ENCODE assay signal across 8 cellular contexts in the genomic region with DNA sequence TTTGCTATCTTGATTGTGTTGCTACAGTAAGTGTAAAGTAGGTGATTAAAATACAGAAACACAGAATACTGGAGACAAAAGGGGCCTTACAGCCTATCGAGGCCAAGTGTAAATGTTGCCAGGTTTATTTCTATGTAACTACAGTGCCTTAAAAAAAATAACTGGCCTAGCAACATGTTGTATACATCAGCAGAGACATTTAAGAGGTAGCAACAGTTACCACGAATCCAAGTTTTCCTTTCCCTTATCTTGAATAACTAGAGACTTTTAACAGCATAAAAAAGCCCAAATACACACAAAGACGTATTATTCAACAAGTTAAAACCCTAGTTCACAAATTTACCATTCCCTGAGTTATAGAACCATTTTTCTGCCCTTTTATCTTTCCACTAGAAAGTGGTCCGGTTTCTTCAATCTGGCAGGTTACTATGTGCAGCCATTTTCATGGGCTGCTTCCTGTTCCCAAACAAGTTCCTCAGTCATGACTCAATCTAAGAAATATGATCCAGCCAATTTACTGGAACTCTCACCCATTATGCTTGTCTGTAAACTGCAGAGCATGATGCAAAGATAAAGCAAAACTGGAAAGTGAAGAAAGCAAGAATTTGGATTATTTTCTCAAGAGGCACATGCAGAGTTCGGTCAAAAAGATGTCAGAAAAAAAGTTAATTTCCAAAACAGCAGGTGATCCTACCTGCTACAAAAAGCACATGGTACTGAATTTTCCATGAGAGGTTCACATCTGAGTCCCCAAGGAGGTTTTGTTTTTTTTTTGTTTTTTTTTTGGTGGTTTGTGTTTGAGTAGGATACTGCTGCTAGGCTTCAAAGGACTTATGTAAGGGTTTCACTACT. TPM values are rescaled to one million over a fixed set of nuclear protein-coding genes. Genes with fewer than 3 reads are reported as not detected.
DNase-seq lines count a peak whose midpoint lies in the region; ATAC-seq, FAIRE-seq and TF ChIP-seq lines count a peak whose summit lies in the region.

No MANE protein-coding gene starts in this region.

- peaks cover 98% of the 10 kb centered on the region for H3K4me1 ChIP-seq in HepG2 (ENCODE audit: insufficient read depth, low read length)
- peaks cover 8 to 98% (median 82%) of the 10 kb centered on the region in 4 donors for H3K4me1 ChIP-seq in tibial artery

- CTCF ChIA-PET in HepG2 (lab: Yijun Ruan, JAX; ENCODE audit: low intra/inter-chr PET ratio, low total read pairs) = no interaction called here

- DNase-seq in NCI-H1417 (lab: John Stamatoyannopoulos, UW) (peak in 2 of 3 experiments; percentile 3 to 28), NCI-H1417 treated with DMSO at 0.1 percent for 48 hours (lab: John Stamatoyannopoulos, UW) (no peak), NCI-H446 treated with DMSO at 0.1 percent for 48 hours (lab: John Stamatoyannopoulos, UW) (peak; percentile 56), cardiac fibroblast (ENCODE audit: low read depth in 2 of 2) (peak; percentile 94), HepG2 (ENCODE audit: low spot score) (peak; percentile 70), tibial artery (no peak)

- H3K27ac ChIP-seq in HepG2 (ENCODE audit: extremely low read length, insufficient read depth, low read length) (peak overlapping the region; percentile 56), tibial artery (peak overlapping the region; percentile 64 to 78)

- peaks cover 9 to 30% of the 10 kb centered on the region in 2 experiments for H3K36me3 ChIP-seq in HepG2 (replicated peaks in 1 of 2; ENCODE audit: control insufficient read depth in 1 of 2, insufficient read depth in 2 of 2, low read length in 2 of 2)
- H3K36me3 ChIP-seq in tibial artery = no peaks in the 10 kb centered on the region

- POLR2A ChIA-PET in HepG2 (lab: Yijun Ruan, JAX) = interaction anchor here (0.6 to 1.5 kb wide), 2 partner anchors 17 to 32 kb away, joined by 3 to 7 read pairs; no protein-coding TSS in a partner anchor

- H3K9ac ChIP-seq in HepG2 (ENCODE audit: insufficient read depth, low read depth, low read length) = peak overlapping the region; percentile 38; the same call in 1 of the 2 replicates

- no peak for FAIRE-seq in HepG2 (lab: Jason Lieb, UNC)

- H3K4me3 ChIP-seq in cardiac fibroblast (replicated peaks in 1 of 2; ENCODE audit: low read depth in 2 of 2, low read length in 2 of 2) = peak overlapping the region in 1 of 2 donors; percentile 24
- H3K4me3 ChIP-seq in HepG2 (replicated peaks in 1 of 3; ENCODE audit: insufficient read depth in 1 of 3, low read depth in 2 of 3, low read length in 3 of 3) = no peak overlapping the region
- H3K4me3 ChIP-seq in tibial artery = peak overlapping the region; percentile 16 to 24

- peaks cover 98% of the 10 kb centered on the region for H4K20me1 ChIP-seq in HepG2 (ENCODE audit: insufficient read depth, low read length)

- H3K27me3 ChIP-seq in HepG2 (ENCODE audit: control insufficient read depth in 1 of 2, insufficient read depth in 2 of 2, low read length in 2 of 2) (no peaks in the 10 kb centered on the region), tibial artery (no peaks in the 10 kb centered on the region)

- intact Hi-C loops in HepG2 (cut with micrococcal nuclease; ENCODE audit: unreplicated experiment) = no loop called here
- intact Hi-C loops in tibial artery (cut with DNase I; ENCODE audit: low total_unique reads) = no loop called here

- TF ChIP-seq POLR2A in HepG2 (IDR thresholded peaks at IDR 0.05; ENCODE audit: insufficient read depth in 1 of 2, low read depth in 2 of 2, low read length in 2 of 2) = no peak

- H3K4me2 ChIP-seq in HepG2 (ENCODE audit: low read depth, low read length) = peak overlapping the region; percentile 48

- H3K9me3 ChIP-seq in HepG2 (ENCODE audit: low read length) = no peaks in the 10 kb centered on the region
- H3K9me3 ChIP-seq in tibial artery = no peaks in the 10 kb centered on the region

- no peak for TF ChIP-seq RAD21 in HepG2 (CRISPR knock-in tag; IDR thresholded peaks at IDR 0.05)

- in situ Hi-C loops in HepG2 (cut with HindIII; ENCODE audit: extremely low pct_ligation_motif_present, low pct_unique_long_range_greater_than_20kb) = no loop called here

- TF ChIP-seq EP300 in HepG2 (IDR thresholded peaks at IDR 0.05; ENCODE audit: low read depth in 2 of 2, low read length in 2 of 2) (peak in 1 of 2 experiments; percentile 68; a peak in 1 of 4 replicates), HepG2 (CRISPR knock-in tag; IDR thresholded peaks at IDR 0.05; ENCODE audit: borderline replicate concordance) (peak; percentile 55; the same call in 1 of the 2 replicates)

- no peak overlapping the region for H2AFZ ChIP-seq in HepG2 (ENCODE audit: low read length)

- peak; percentile 20; the same call in 1 of the 3 replicates for ATAC-seq in HepG2
- ATAC-seq in HG03354 (IDR thresholded peaks at IDR 0.05; ENCODE audit: poor library complexity, severe bottlenecking, unreplicated experiment) = no peak
- ATAC-seq in HG02759 (IDR thresholded peaks at IDR 0.05; ENCODE audit: unreplicated experiment) = no peak

- H3K79me2 ChIP-seq in HepG2 (ENCODE audit: insufficient read depth, low read length) = peaks cover 97% of the 10 kb centered on the region

- TF ChIP-seq CTCF in cardiac fibroblast (IDR thresholded peaks at IDR 0.05; ENCODE audit: low read depth, low read length) (no peak), HepG2 (CRISPR knock-in tag; IDR thresholded peaks at IDR 0.05) (no peak), tibial artery (IDR thresholded peaks at IDR 0.05) (no peak)

- 62% methylated on average over 5 of the region's 5 CpGs for WGBS in HepG2 (ENCODE audit: low lambda C conversion rate)

- TSS peak; percentile 15 for BruUV-seq in HepG2 (replicated peaks; lab: Mats Ljungman, UMichigan)

TF ChIP-seq in HepG2, 621 proteins besides CTCF, POLR2A, EP300 and RAD21 (continues in another document):
- TF ChIP-seq GABPB1 (CRISPR knock-in tag; IDR thresholded peaks at IDR 0.05) (peak; percentile 7; the same call in 1 of the 2 replicates), SOX13 (IDR thresholded peaks at IDR 0.05) (no peak), SOX13 (CRISPR knock-in tag; conservative IDR thresholded peaks at IDR 0.05 in 1 of 2, IDR thresholded peaks at IDR 0.05 in 1 of 2) (peak in 1 of 2 experiments; percentile 68; a peak in 2 of 4 replicates), IRF2 (CRISPR knock-in tag; IDR thresholded peaks at IDR 0.05) (no peak), GATAD1 (CRISPR knock-in tag; IDR thresholded peaks at IDR 0.05) (peak; percentile 47; the same call in 1 of the 2 replicates)

RNA-seq across cellular contexts. Expression of a gene that starts 22.2 kb away (rescaled TPM):
- 84.6 and 136 TPM in 2 replicates for total RNA-seq in HepG2 (2016; rRNA removed; fragmentation: Illumina TruSeq; extraction: Trizol)
- total RNA-seq in HepG2 (2016; cell fraction: cytosol; rRNA removed; fragmentation: Illumina TruSeq; extraction: Trizol; ENCODE audit: low read depth) = 93.0 and 99.3 TPM in 2 replicates
- total RNA-seq in HepG2 (2016; cell fraction: insoluble cytoplasmic fraction; rRNA removed; fragmentation: Illumina TruSeq; extraction: Trizol) = 80.6 and 139 TPM in 2 replicates
- 85.8 and 94.3 TPM in 2 replicates for total RNA-seq in HepG2 (2016; cell fraction: membrane; rRNA removed; fragmentation: Illumina TruSeq; extraction: Trizol)
- total RNA-seq in HepG2 (2016; cell fraction: nucleus; rRNA removed; fragmentation: Illumina TruSeq; extraction: Trizol) = 92.5 and 95.6 TPM in 2 replicates
- 138 and 215 TPM in 2 replicates for polyA plus RNA-seq in HepG2 (2011; rRNA removed)
- polyA plus RNA-seq in HepG2 (2011; cell fraction: cytosol; rRNA removed) = 94.2 and 119 TPM in 2 replicates
- 66.9 and 70.1 TPM in 2 replicates for polyA plus RNA-seq in HepG2 (2011; cell fraction: nucleus; rRNA removed)
- 104 and 115 TPM in 2 replicates for polyA plus RNA-seq in HepG2 (2012)
- 17.6 and 20.3 TPM in 2 replicates for polyA plus RNA-seq in HepG2 (2016; cell fraction: cytosol; fragmentation: Illumina TruSeq; extraction: Trizol; ENCODE audit: low read depth)
- polyA plus RNA-seq in HepG2 (2016; cell fraction: insoluble cytoplasmic fraction; fragmentation: Illumina TruSeq; extraction: Trizol; ENCODE audit: low read depth) = 211 and 217 TPM in 2 replicates
- 41.9 and 49.1 TPM in 2 replicates for polyA plus RNA-seq in HepG2 (2016; cell fraction: membrane; fragmentation: Illumina TruSeq; extraction: Trizol; ENCODE audit: low read depth)
- polyA plus RNA-seq in HepG2 (2016; cell fraction: nucleus; fragmentation: Illumina TruSeq; extraction: Trizol; ENCODE audit: insufficient read depth, low read depth) = 168 and 175 TPM in 2 replicates
- polyA minus RNA-seq in HepG2 (2011; rRNA and poly(A)+ RNA removed; ENCODE audit: low replicate concordance) = 157 and 264 TPM in 2 replicates
- 128 and 137 TPM in 2 replicates for polyA minus RNA-seq in HepG2 (2011; cell fraction: cytosol; rRNA and poly(A)+ RNA removed)
- polyA minus RNA-seq in HepG2 (2011; cell fraction: nucleus; rRNA and poly(A)+ RNA removed) = 140 and 141 TPM in 2 replicates

RNA-seq across cellular contexts. Expression of a gene that starts 29.8 kb away (rescaled TPM):
- total RNA-seq in HepG2 (2016; rRNA removed; fragmentation: Illumina TruSeq; extraction: Trizol) = 97.7 and 164 TPM in 2 replicates
- total RNA-seq in HepG2 (2016; cell fraction: cytosol; rRNA removed; fragmentation: Illumina TruSeq; extraction: Trizol; ENCODE audit: low read depth) = 14.2 and 15.3 TPM in 2 replicates
- 105 and 171 TPM in 2 replicates for total RNA-seq in HepG2 (2016; cell fraction: insoluble cytoplasmic fraction; rRNA removed; fragmentation: Illumina TruSeq; extraction: Trizol)
- total RNA-seq in HepG2 (2016; cell fraction: membrane; rRNA removed; fragmentation: Illumina TruSeq; extraction: Trizol) = 84.7 and 87.9 TPM in 2 replicates
- 152 and 163 TPM in 2 replicates for total RNA-seq in HepG2 (2016; cell fraction: nucleus; rRNA removed; fragmentation: Illumina TruSeq; extraction: Trizol)
- 52.3 and 73.3 TPM in 2 replicates for polyA plus RNA-seq in HepG2 (2011; rRNA removed)
- 28.9 and 35.7 TPM in 2 replicates for polyA plus RNA-seq in HepG2 (2011; cell fraction: cytosol; rRNA removed)
- 80.5 and 102 TPM in 2 replicates for polyA plus RNA-seq in HepG2 (2011; cell fraction: nucleus; rRNA removed)
- 166 and 486 TPM in 2 replicates for polyA plus RNA-seq in HepG2 (2012)
- 36.5 and 45.0 TPM in 2 replicates for polyA plus RNA-seq in HepG2 (2016; cell fraction: cytosol; fragmentation: Illumina TruSeq; extraction: Trizol; ENCODE audit: low read depth)
- polyA plus RNA-seq in HepG2 (2016; cell fraction: insoluble cytoplasmic fraction; fragmentation: Illumina TruSeq; extraction: Trizol; ENCODE audit: low read depth) = 1,088 and 1,120 TPM in 2 replicates
- 139 and 151 TPM in 2 replicates for polyA plus RNA-seq in HepG2 (2016; cell fraction: membrane; fragmentation: Illumina TruSeq; extraction: Trizol; ENCODE audit: low read depth)
- polyA plus RNA-seq in HepG2 (2016; cell fraction: nucleus; fragmentation: Illumina TruSeq; extraction: Trizol; ENCODE audit: insufficient read depth, low read depth) = 525 and 575 TPM in 2 replicates
- polyA minus RNA-seq in HepG2 (2011; rRNA and poly(A)+ RNA removed; ENCODE audit: low replicate concordance) = 11.2 and 12.3 TPM in 2 replicates
- 34.8 and 38.9 TPM in 2 replicates for polyA minus RNA-seq in HepG2 (2011; cell fraction: cytosol; rRNA and poly(A)+ RNA removed)
- polyA minus RNA-seq in HepG2 (2011; cell fraction: nucleus; rRNA and poly(A)+ RNA removed) = 205 and 222 TPM in 2 replicates

Comparison
In these comparisons a context has a peak if more than half of its experiments do, and no peak if none do; other contexts are left out.
1. DNase-seq: peak in NCI-H1417 (2 of 3), NCI-H446 treated with DMSO at 0.1 percent for 48 hours (single experiment), cardiac fibroblast (2 of 2) and HepG2 (single experiment); none in NCI-H1417 treated with DMSO at 0.1 percent for 48 hours (single experiment) and tibial artery (0 of 2).
2. H3K4me3 ChIP-seq: peak in tibial artery (2 of 2); none in HepG2 (0 of 3).